In genomic region chr5:160159991-160160826, GRCh38 we compare ENCODE assay signal across 3 cellular contexts.
A peak's percentile ranks its signal among the peaks of the same experiment; 100 is the strongest.
TF ChIP-seq lines count a peak whose summit lies in the region.

No MANE protein-coding gene starts in this region.

TF ChIP-seq in SK-N-SH, 30 proteins besides CTCF, POLR2A, EP300 and RAD21 (continues in another document):
- no peak for TF ChIP-seq ELF1 (IDR thresholded peaks at IDR 0.05)
- TF ChIP-seq JUND (IDR thresholded peaks at IDR 0.05) = no peak
- no peak for TF ChIP-seq IRF3 (IDR thresholded peaks at IDR 0.05; ENCODE audit: low read depth, low read length)
- no peak for TF ChIP-seq CHD2 (IDR thresholded peaks at IDR 0.05; ENCODE audit: low read length, partially characterized antibody)
- TF ChIP-seq NFIC (IDR thresholded peaks at IDR 0.05; ENCODE audit: borderline replicate concordance) = no peak
- TF ChIP-seq, protein P1, sequence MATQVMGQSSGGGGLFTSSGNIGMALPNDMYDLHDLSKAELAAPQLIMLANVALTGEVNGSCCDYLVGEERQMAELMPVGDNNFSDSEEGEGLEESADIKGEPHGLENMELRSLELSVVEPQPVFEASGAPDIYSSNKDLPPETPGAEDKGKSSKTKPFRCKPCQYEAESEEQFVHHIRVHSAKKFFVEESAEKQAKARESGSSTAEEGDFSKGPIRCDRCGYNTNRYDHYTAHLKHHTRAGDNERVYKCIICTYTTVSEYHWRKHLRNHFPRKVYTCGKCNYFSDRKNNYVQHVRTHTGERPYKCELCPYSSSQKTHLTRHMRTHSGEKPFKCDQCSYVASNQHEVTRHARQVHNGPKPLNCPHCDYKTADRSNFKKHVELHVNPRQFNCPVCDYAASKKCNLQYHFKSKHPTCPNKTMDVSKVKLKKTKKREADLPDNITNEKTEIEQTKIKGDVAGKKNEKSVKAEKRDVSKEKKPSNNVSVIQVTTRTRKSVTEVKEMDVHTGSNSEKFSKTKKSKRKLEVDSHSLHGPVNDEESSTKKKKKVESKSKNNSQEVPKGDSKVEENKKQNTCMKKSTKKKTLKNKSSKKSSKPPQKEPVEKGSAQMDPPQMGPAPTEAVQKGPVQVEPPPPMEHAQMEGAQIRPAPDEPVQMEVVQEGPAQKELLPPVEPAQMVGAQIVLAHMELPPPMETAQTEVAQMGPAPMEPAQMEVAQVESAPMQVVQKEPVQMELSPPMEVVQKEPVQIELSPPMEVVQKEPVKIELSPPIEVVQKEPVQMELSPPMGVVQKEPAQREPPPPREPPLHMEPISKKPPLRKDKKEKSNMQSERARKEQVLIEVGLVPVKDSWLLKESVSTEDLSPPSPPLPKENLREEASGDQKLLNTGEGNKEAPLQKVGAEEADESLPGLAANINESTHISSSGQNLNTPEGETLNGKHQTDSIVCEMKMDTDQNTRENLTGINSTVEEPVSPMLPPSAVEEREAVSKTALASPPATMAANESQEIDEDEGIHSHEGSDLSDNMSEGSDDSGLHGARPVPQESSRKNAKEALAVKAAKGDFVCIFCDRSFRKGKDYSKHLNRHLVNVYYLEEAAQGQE (IDR thresholded peaks at IDR 0.05; ENCODE audit: low read depth, low read length) = no peak
- TF ChIP-seq RCOR1 (IDR thresholded peaks at IDR 0.05; ENCODE audit: low read length) = no peak
- no peak for TF ChIP-seq FOXJ3 (CRISPR knock-in tag; IDR thresholded peaks at IDR 0.05)
- no peak for TF ChIP-seq PBX3 (IDR thresholded peaks at IDR 0.05)
- TF ChIP-seq, protein P2, sequence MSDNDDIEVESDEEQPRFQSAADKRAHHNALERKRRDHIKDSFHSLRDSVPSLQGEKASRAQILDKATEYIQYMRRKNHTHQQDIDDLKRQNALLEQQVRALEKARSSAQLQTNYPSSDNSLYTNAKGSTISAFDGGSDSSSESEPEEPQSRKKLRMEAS (IDR thresholded peaks at IDR 0.05; ENCODE audit: low read depth) = no peak
- TF ChIP-seq RFX5 (IDR thresholded peaks at IDR 0.05; ENCODE audit: low read length) = no peak
- TF ChIP-seq, protein P3, sequence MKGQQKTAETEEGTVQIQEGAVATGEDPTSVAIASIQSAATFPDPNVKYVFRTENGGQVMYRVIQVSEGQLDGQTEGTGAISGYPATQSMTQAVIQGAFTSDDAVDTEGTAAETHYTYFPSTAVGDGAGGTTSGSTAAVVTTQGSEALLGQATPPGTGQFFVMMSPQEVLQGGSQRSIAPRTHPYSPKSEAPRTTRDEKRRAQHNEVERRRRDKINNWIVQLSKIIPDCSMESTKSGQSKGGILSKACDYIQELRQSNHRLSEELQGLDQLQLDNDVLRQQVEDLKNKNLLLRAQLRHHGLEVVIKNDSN (IDR thresholded peaks at IDR 0.05; ENCODE audit: borderline replicate concordance, low read depth) = no peak
- no peak for TF ChIP-seq TCF12 (IDR thresholded peaks at IDR 0.05)

TF ChIP-seq in SK-N-SH treated with all-trans-retinoic acid at 6 μM for 48 hours, 23 proteins besides CTCF, POLR2A, EP300 and RAD21:
- TF ChIP-seq TOX (CRISPR knock-in tag; IDR thresholded peaks at IDR 0.05; ENCODE audit: borderline replicate concordance) (no peak), OSR1 (CRISPR knock-in tag; IDR thresholded peaks at IDR 0.05) (no peak), ARNTL (CRISPR knock-in tag; IDR thresholded peaks at IDR 0.05; ENCODE audit: borderline replicate concordance, low read depth) (no peak), CREB5 (CRISPR knock-in tag; IDR thresholded peaks at IDR 0.05; ENCODE audit: low read depth) (no peak)

TF ChIP-seq in H1, 55 proteins besides CTCF, POLR2A, EP300 and RAD21 (continues in another document):
- no peak for TF ChIP-seq SIRT6 (IDR thresholded peaks at IDR 0.05; ENCODE audit: low read length)
- no peak for TF ChIP-seq CBX5 (IDR thresholded peaks at IDR 0.05; ENCODE audit: low read depth, low read length)
- peak; percentile 80 for TF ChIP-seq TBP (IDR thresholded peaks at IDR 0.05; ENCODE audit: low read depth, low read length)
- TF ChIP-seq ATF3 (IDR thresholded peaks at IDR 0.05; ENCODE audit: insufficient read depth, low read depth, low read length) = no peak
- no peak for TF ChIP-seq MAFK (IDR thresholded peaks at IDR 0.05; ENCODE audit: low read depth, low read length)
- TF ChIP-seq, protein P4, sequence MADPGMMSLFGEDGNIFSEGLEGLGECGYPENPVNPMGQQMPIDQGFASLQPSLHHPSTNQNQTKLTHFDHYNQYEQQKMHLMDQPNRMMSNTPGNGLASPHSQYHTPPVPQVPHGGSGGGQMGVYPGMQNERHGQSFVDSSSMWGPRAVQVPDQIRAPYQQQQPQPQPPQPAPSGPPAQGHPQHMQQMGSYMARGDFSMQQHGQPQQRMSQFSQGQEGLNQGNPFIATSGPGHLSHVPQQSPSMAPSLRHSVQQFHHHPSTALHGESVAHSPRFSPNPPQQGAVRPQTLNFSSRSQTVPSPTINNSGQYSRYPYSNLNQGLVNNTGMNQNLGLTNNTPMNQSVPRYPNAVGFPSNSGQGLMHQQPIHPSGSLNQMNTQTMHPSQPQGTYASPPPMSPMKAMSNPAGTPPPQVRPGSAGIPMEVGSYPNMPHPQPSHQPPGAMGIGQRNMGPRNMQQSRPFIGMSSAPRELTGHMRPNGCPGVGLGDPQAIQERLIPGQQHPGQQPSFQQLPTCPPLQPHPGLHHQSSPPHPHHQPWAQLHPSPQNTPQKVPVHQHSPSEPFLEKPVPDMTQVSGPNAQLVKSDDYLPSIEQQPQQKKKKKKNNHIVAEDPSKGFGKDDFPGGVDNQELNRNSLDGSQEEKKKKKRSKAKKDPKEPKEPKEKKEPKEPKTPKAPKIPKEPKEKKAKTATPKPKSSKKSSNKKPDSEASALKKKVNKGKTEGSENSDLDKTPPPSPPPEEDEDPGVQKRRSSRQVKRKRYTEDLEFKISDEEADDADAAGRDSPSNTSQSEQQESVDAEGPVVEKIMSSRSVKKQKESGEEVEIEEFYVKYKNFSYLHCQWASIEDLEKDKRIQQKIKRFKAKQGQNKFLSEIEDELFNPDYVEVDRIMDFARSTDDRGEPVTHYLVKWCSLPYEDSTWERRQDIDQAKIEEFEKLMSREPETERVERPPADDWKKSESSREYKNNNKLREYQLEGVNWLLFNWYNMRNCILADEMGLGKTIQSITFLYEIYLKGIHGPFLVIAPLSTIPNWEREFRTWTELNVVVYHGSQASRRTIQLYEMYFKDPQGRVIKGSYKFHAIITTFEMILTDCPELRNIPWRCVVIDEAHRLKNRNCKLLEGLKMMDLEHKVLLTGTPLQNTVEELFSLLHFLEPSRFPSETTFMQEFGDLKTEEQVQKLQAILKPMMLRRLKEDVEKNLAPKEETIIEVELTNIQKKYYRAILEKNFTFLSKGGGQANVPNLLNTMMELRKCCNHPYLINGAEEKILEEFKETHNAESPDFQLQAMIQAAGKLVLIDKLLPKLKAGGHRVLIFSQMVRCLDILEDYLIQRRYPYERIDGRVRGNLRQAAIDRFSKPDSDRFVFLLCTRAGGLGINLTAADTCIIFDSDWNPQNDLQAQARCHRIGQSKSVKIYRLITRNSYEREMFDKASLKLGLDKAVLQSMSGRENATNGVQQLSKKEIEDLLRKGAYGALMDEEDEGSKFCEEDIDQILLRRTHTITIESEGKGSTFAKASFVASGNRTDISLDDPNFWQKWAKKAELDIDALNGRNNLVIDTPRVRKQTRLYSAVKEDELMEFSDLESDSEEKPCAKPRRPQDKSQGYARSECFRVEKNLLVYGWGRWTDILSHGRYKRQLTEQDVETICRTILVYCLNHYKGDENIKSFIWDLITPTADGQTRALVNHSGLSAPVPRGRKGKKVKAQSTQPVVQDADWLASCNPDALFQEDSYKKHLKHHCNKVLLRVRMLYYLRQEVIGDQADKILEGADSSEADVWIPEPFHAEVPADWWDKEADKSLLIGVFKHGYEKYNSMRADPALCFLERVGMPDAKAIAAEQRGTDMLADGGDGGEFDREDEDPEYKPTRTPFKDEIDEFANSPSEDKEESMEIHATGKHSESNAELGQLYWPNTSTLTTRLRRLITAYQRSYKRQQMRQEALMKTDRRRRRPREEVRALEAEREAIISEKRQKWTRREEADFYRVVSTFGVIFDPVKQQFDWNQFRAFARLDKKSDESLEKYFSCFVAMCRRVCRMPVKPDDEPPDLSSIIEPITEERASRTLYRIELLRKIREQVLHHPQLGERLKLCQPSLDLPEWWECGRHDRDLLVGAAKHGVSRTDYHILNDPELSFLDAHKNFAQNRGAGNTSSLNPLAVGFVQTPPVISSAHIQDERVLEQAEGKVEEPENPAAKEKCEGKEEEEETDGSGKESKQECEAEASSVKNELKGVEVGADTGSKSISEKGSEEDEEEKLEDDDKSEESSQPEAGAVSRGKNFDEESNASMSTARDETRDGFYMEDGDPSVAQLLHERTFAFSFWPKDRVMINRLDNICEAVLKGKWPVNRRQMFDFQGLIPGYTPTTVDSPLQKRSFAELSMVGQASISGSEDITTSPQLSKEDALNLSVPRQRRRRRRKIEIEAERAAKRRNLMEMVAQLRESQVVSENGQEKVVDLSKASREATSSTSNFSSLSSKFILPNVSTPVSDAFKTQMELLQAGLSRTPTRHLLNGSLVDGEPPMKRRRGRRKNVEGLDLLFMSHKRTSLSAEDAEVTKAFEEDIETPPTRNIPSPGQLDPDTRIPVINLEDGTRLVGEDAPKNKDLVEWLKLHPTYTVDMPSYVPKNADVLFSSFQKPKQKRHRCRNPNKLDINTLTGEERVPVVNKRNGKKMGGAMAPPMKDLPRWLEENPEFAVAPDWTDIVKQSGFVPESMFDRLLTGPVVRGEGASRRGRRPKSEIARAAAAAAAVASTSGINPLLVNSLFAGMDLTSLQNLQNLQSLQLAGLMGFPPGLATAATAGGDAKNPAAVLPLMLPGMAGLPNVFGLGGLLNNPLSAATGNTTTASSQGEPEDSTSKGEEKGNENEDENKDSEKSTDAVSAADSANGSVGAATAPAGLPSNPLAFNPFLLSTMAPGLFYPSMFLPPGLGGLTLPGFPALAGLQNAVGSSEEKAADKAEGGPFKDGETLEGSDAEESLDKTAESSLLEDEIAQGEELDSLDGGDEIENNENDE (IDR thresholded peaks at IDR 0.05; ENCODE audit: insufficient replicate concordance, low read length) = peak; percentile 61
- TF ChIP-seq SRF (IDR thresholded peaks at IDR 0.05; ENCODE audit: low read depth, low read length) = no peak
- peak; percentile 93 for TF ChIP-seq TCF12 (IDR thresholded peaks at IDR 0.05; ENCODE audit: low read depth, low read length)
- TF ChIP-seq SIX5 (IDR thresholded peaks at IDR 0.05; ENCODE audit: low read depth, low read length) = no peak
- no peak for TF ChIP-seq CREB1 (IDR thresholded peaks at IDR 0.05)
- no peak for TF ChIP-seq KDM5A (IDR thresholded peaks at IDR 0.05; ENCODE audit: low read length)
- no peak for TF ChIP-seq SP4 (IDR thresholded peaks at IDR 0.05; ENCODE audit: low read length)
- no peak for TF ChIP-seq CHD1 (IDR thresholded peaks at IDR 0.05; ENCODE audit: low read depth, low read length)
- TF ChIP-seq CHD2 (IDR thresholded peaks at IDR 0.05; ENCODE audit: low read length) = peak; percentile 52
- peak; percentile 66 for TF ChIP-seq E2F6 (IDR thresholded peaks at IDR 0.05)
- TF ChIP-seq BACH1 (IDR thresholded peaks at IDR 0.05; ENCODE audit: low read length) = peak; percentile 46; the same call in 1 of the 2 replicates
- no peak for TF ChIP-seq HDAC6 (IDR thresholded peaks at IDR 0.05; ENCODE audit: low read depth, low read length)
- TF ChIP-seq, protein P2 (IDR thresholded peaks at IDR 0.05) = peak; percentile 81
- TF ChIP-seq TAF1 (IDR thresholded peaks at IDR 0.05; ENCODE audit: low read depth, low read length) = peak; percentile 70; the same call in 1 of the 2 replicates
- 0 out of 4 replicates have a peak, but pooled peaks of 1 of the 2 experiments have one; percentile 49 for TF ChIP-seq SIN3A (conservative IDR thresholded peaks at IDR 0.05 in 1 of 2, IDR thresholded peaks at IDR 0.05 in 1 of 2; ENCODE audit: low read depth in 1 of 2, low read length in 2 of 2)
- TF ChIP-seq USF2 (IDR thresholded peaks at IDR 0.05; ENCODE audit: low read length) = peak; percentile 30; the same call in 1 of the 2 replicates
- TF ChIP-seq JUN (IDR thresholded peaks at IDR 0.05; ENCODE audit: low read depth, low read length) = no peak
- TF ChIP-seq POU5F1 (IDR thresholded peaks at IDR 0.05; ENCODE audit: low read depth, low read length) = no peak
- TF ChIP-seq GTF2F1 (IDR thresholded peaks at IDR 0.05; ENCODE audit: borderline replicate concordance, low read depth, low read length) = no peak
- TF ChIP-seq ASH2L (IDR thresholded peaks at IDR 0.05; ENCODE audit: low read length) = peak; percentile 94
- no peak for TF ChIP-seq EGR1 (IDR thresholded peaks at IDR 0.05; ENCODE audit: borderline replicate concordance, low read depth, low read length)
- no peak for TF ChIP-seq RXRA (IDR thresholded peaks at IDR 0.05; ENCODE audit: insufficient read depth, low read depth, low read length)
- TF ChIP-seq BCL11A (IDR thresholded peaks at IDR 0.05; ENCODE audit: low read depth in 2 of 2, low read length in 2 of 2) = no peak
- no peak for TF ChIP-seq RNF2 (IDR thresholded peaks at IDR 0.05; ENCODE audit: borderline replicate concordance, low read depth, low read length, missing control alignments, poor library complexity, severe bottlenecking)
- TF ChIP-seq CBX8 (IDR thresholded peaks at IDR 0.05; ENCODE audit: borderline replicate concordance, low read depth, low read length) = no peak
- no peak for TF ChIP-seq ZNF274 (IDR thresholded peaks at IDR 0.05; ENCODE audit: borderline replicate concordance, extremely low read depth, low read length)
- TF ChIP-seq SAP30 (IDR thresholded peaks at IDR 0.05; ENCODE audit: insufficient read depth, insufficient replicate concordance, low read length) = no peak
- no peak for TF ChIP-seq NRF1 (IDR thresholded peaks at IDR 0.05; ENCODE audit: low read depth, low read length)
- peak; percentile 86; the same call in 1 of the 2 replicates for TF ChIP-seq SP1 (IDR thresholded peaks at IDR 0.05; ENCODE audit: low read depth, low read length)
- TF ChIP-seq BRCA1 (IDR thresholded peaks at IDR 0.05; ENCODE audit: low read depth, low read length) = no peak
- TF ChIP-seq CTBP2 (IDR thresholded peaks at IDR 0.05; ENCODE audit: borderline replicate concordance, insufficient read depth, insufficient read length, low read length) = no peak
- TF ChIP-seq JUND (IDR thresholded peaks at IDR 0.05; ENCODE audit: low read length) = peak; percentile 9; the same call in 1 of the 2 replicates
- peak; percentile 73 for TF ChIP-seq POLR2AphosphoS5 (IDR thresholded peaks at IDR 0.05; ENCODE audit: low read depth, low read length)
